In the genomic region with DNA sequence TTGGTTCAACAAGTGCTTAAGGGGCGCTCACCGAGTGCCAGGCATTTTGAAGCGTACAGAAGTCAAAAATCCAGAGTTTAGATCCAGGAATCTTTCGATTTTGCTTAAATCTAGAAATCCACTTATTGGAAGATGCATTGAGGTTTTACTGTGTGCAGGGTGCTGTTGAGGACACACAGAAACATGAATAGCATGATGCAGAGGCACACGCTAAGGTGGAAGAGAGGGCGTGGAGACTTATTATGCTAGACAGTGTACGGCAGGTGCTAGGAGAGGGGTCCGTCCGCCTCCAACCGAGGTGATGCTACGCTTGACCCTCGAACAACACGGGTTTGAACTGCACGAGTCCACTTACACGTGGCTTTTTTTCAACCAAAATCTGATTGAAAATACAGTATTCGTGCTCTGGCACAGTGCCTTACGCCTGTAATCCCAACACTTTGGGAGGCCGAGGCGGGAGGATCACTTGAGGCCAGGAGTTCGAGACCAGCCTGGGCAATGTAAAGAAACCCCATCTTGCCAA, we compare ENCODE assay signal across 8 cellular contexts. TPM values are rescaled to one million over a fixed set of nuclear protein-coding genes. Genes with fewer than 3 reads are reported as not detected.
A peak's percentile ranks its signal among the peaks of the same experiment; 100 is the strongest.
DNase-seq lines count a peak whose midpoint lies in the region; ATAC-seq and TF ChIP-seq lines count a peak whose summit lies in the region.

No MANE protein-coding gene starts in this region.

- no peak for TF ChIP-seq CTCF in mammary epithelial cell (conservative IDR thresholded peaks at IDR 0.05 in 1 of 2, IDR thresholded peaks at IDR 0.05 in 1 of 2; ENCODE audit: extremely low read depth in 1 of 2, insufficient read depth in 1 of 2, low read depth in 1 of 2, low read length in 2 of 2)
- TF ChIP-seq CTCF in lung (IDR thresholded peaks at IDR 0.05; ENCODE audit: control extremely low read depth, extremely low read depth), result no peak

- H3K4me3 ChIP-seq in mammary epithelial cell (replicated peaks in 1 of 3; ENCODE audit: insufficient read depth in 1 of 3, low read depth in 2 of 3, low read length in 3 of 3) (peak overlapping the region; percentile 77 to 91 (median 82)), lung (peak overlapping the region; percentile 63), urinary bladder (ENCODE audit: low read depth, low read length) (peak overlapping the region; percentile 97)

- intact Hi-C loops in mammary epithelial cell (cut with micrococcal nuclease), result loop anchor here (1.0 to 5.0 kb wide), 4 partner anchors 28 to 123 kb away; no protein-coding TSS in a partner anchor

- H4K20me1 ChIP-seq in mammary epithelial cell (ENCODE audit: insufficient read depth, low read length), result no peaks in the 10 kb centered on the region

- peak overlapping the region; percentile 86 for H2AFZ ChIP-seq in mammary epithelial cell (ENCODE audit: low read depth, low read length)

- WGBS in mammary epithelial cell (ENCODE audit: low coverage, missing lambda C conversion rate), result 18% methylated on average over 19 of the region's 20 CpGs
- WGBS in lung, 2 donors, result 19 to 32% methylated on average over 20 of the region's 20 CpGs
- WGBS in urinary bladder, result 26% methylated on average over 20 of the region's 20 CpGs

- CTCF ChIA-PET in mammary epithelial cell (lab: Charles Lee; ENCODE audit: low non-redundant PET), result no interaction called here

- H3K27me3 Mint-ChIP-seq in activated T-cell treated with anti-CD3 and anti-CD28 coated beads, Interleukin-2, amount 50 U/mL, for 4 hours (ENCODE audit: low read depth), result peaks cover 73% of the 10 kb centered on the region

- peaks cover 10% of the 10 kb centered on the region for H3K4me1 Mint-ChIP-seq in activated T-cell treated with anti-CD3 and anti-CD28 coated beads, Interleukin-2, amount 50 U/mL, for 4 hours (ENCODE audit: low read depth)

- dilution Hi-C loops in mammary epithelial cell (cut with HindIII; ENCODE audit: low sequenced_read_pairs), result no loop called here

- peak overlapping the region; percentile 71 for H3K4me2 ChIP-seq in mammary epithelial cell (ENCODE audit: insufficient read depth, low read depth, low read length)

- TSS peak; percentile 50 for BruUV-seq in mammary epithelial cell (replicated peaks; lab: Mats Ljungman, UMichigan)

- H3K27ac ChIP-seq in mammary epithelial cell (ENCODE audit: insufficient read depth, low read depth, low read length) (peak overlapping the region; percentile 62), lung (ENCODE audit: low read depth in 1 of 2, low read length in 1 of 2) (peak overlapping the region; percentile 95 to 99), urinary bladder (ENCODE audit: low read depth) (peak overlapping the region; percentile 27)

- no peak for ATAC-seq in activated T-cell treated with anti-CD3 and anti-CD28 coated beads, Interleukin-2, amount 50 U/mL, for 4 hours
- ATAC-seq in lung (ENCODE audit: insufficient read depth, low FRiP score) (no peak), HG03045 (IDR thresholded peaks at IDR 0.05; ENCODE audit: unreplicated experiment) (no peak)

- peaks cover 31% of the 10 kb centered on the region for H3K4me1 ChIP-seq in mammary epithelial cell (ENCODE audit: insufficient read depth, low read length)
- H3K4me1 ChIP-seq in lung (ENCODE audit: control insufficient read depth in 2 of 2, insufficient read depth in 2 of 2, low read length in 2 of 2), result peaks cover 4 to 6% of the 10 kb centered on the region in 2 donors
- no peaks in the 10 kb centered on the region for H3K4me1 ChIP-seq in urinary bladder (ENCODE audit: insufficient read depth)

- no peaks in the 10 kb centered on the region for H3K9me3 ChIP-seq in mammary epithelial cell (replicated peaks; ENCODE audit: insufficient read depth, low read length)
- H3K9me3 ChIP-seq in lung (ENCODE audit: control insufficient read depth in 2 of 2, insufficient read depth in 1 of 2, low read length in 1 of 2), result peaks cover 0 to under 1% of the 10 kb centered on the region in 2 donors

- H3K9ac ChIP-seq in mammary epithelial cell (ENCODE audit: insufficient read depth, low read length), result peak overlapping the region; percentile 84

- H3K4me3 Mint-ChIP-seq in activated T-cell treated with anti-CD3 and anti-CD28 coated beads, Interleukin-2, amount 50 U/mL, for 4 hours, result peak overlapping the region; percentile 87

- H3K36me3 ChIP-seq in mammary epithelial cell (ENCODE audit: insufficient read depth, low read length) (no peaks in the 10 kb centered on the region), lung (ENCODE audit: control insufficient read depth in 2 of 2, insufficient read depth in 2 of 2, low read length in 2 of 2) (peaks cover 0 to 3% of the 10 kb centered on the region in 2 donors), urinary bladder (ENCODE audit: insufficient read depth) (no peaks in the 10 kb centered on the region)

- no peak for DNase-seq in activated T-cell treated with anti-CD3 and anti-CD28 coated beads, Interleukin-2, amount 50 U/mL, for 4 hours
- DNase-seq in activated T-cell treated with anti-CD3 and anti-CD28 coated beads for 4 hours, result no peak
- DNase-seq in mammary epithelial cell, result no peak
- DNase-seq in lung (ENCODE audit: low spot score), result no peak
- DNase-seq in NCI-H2196 treated with DMSO at 0.1 percent for 48 hours (lab: John Stamatoyannopoulos, UW; ENCODE audit: unreplicated experiment), result no peak
- DNase-seq in NCI-H1694 (lab: John Stamatoyannopoulos, UW), result no peak

- peaks cover 53% of the 10 kb centered on the region for H3K79me2 ChIP-seq in mammary epithelial cell (ENCODE audit: insufficient read depth, low read length)

- H3K36me3 Mint-ChIP-seq in activated T-cell treated with anti-CD3 and anti-CD28 coated beads, Interleukin-2, amount 50 U/mL, for 4 hours (ENCODE audit: insufficient read depth), result no peaks in the 10 kb centered on the region

- H3K27me3 ChIP-seq in mammary epithelial cell (ENCODE audit: insufficient read depth, low read length) (no peaks in the 10 kb centered on the region), lung (ENCODE audit: control insufficient read depth, insufficient read depth) (no peaks in the 10 kb centered on the region)

- H3K9me3 Mint-ChIP-seq in activated T-cell treated with anti-CD3 and anti-CD28 coated beads, Interleukin-2, amount 50 U/mL, for 4 hours, result no peaks in the 10 kb centered on the region

- in situ Hi-C loops in mammary epithelial cell (cut with MboI; ENCODE audit: low sequenced_read_pairs in 2 of 2), result loop anchor here (5.0 to 10.0 kb wide), 4 partner anchors 66 to 134 kb away; partner anchors contain the start of gene NHLRC1 (in 1 of the 2)

RNA-seq across cellular contexts. Expression of gene KIF13A, which starts 1.0 kb away (rescaled TPM):
- under 1 TPM; 0.29 to 0.63 (median 0.43) TPM for total RNA-seq in activated T-cell treated with anti-CD3 and anti-CD28 coated beads, Interleukin-2, amount 50 U/mL, for 4 hours
- total RNA-seq in mammary epithelial cell (10 to 100 TPM; 71.2 to 85.5 TPM), lung (10 to 100 TPM; 46.2 to 97.4 TPM), urinary bladder (64.7 TPM)
- polyA plus RNA-seq in mammary epithelial cell (36.9 TPM), lung (10 to 100 TPM; 14.2 to 17.2 TPM), urinary bladder (41.1 TPM)
- 69.5 TPM for polyA minus RNA-seq in mammary epithelial cell

Comparison
In these comparisons a context has a peak if more than half of its experiments do, and no peak if none do; other contexts are left out.
1. H3K27ac ChIP-seq: peak in every context shown above with its lines; median percentile 97 in lung; 62 in mammary epithelial cell; 27 in urinary bladder.
2. RNA of gene KIF13A, which starts 1.0 kb away (total RNA-seq): 46.2 to 97.4 TPM in lung, 71.2 to 85.5 TPM in mammary epithelial cell and 64.7 TPM in urinary bladder (single experiment); 0.29 to 0.63 TPM in activated T-cell treated with anti-CD3 and anti-CD28 coated beads, Interleukin-2, amount 50 U/mL, for 4 hours; every median in the first group is over 10 times any median in the second.
3. Peak in every context shown above with its lines, with median percentiles within 50 percentile points of each other: H3K4me3 ChIP-seq.